29 cellular contexts compared by ENCODE assay signal in the genomic region with DNA sequence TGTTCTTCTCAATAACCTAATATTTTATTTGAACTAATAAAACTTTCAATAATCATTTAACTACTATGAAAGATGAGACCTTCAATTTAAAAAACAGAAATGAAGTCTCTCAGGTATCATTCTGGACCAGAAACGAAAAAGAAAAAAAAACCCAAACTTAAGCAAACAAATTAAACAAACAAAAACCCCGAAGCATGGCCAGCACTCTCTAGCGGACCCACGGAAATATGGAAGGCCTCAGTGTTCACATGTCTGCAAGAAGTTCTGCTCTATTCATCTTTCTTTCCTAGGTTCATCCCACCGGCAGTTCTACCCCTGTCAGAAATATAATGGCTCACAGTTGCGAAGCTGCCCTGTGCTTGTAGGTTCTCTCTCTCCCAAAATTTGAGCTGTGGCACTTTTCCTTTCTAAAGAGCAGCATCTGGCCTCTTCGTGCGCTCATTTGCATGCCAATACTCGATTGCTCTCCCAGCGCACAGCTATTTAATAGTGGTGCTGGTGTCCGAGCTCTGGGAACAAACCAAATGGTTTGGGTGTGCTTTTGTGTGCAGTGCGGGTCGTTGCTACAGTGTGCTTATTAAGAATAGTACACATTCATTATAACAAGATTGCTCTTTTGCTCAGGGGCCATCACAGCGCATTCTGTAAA.
DNase-seq lines count a peak whose midpoint lies in the region; ATAC-seq and TF ChIP-seq lines count a peak whose summit lies in the region.
"Had no signal": no experiment of that assay in that cellular context is flagged by ENCODE, and none has a peak within 500 bp of the region (broad histone marks: within the 10 kb centered on the region; RNA-seq: fewer than 3 reads in every experiment).

No MANE protein-coding gene starts in this region.

- no peaks in the 10 kb centered on the region for H3K9me3 ChIP-seq in MG63
- H3K9me3 ChIP-seq in endodermal cell (ENCODE audit: control insufficient read depth, low read length), result no peaks in the 10 kb centered on the region
- H3K9me3 ChIP-seq: body of pancreas, heart left ventricle had no signal

- no peaks in the 10 kb centered on the region for H3K9me3 Mint-ChIP-seq in endodermal cell
- H3K9me3 Mint-ChIP-seq: activated B cell treated with CpG ODN at 0.5 μM for 24 hours; CD4-positive, alpha-beta T cell; immature natural killer cell had no signal

- H3K27me3 Mint-ChIP-seq in endodermal cell (ENCODE audit: insufficient read depth), result peaks cover 13% of the 10 kb centered on the region
- H3K27me3 Mint-ChIP-seq: activated B cell treated with CpG ODN at 0.5 μM for 24 hours; CD4-positive, alpha-beta T cell had no signal

- H3K9ac ChIP-seq in endodermal cell (ENCODE audit: extremely low read depth, low read length, poor library complexity, severe bottlenecking), result no peak overlapping the region
- H3K9ac ChIP-seq: KMS-11 had no signal

- no peaks in the 10 kb centered on the region for H3K4me1 ChIP-seq in endodermal cell (ENCODE audit: control insufficient read depth, insufficient read depth, low read length)
- H3K4me1 ChIP-seq: body of pancreas had no signal

- DNase-seq in Ammon's horn (ENCODE audit: low spot score), result peak; percentile 28
- peak; percentile 66 for DNase-seq in MG63
- peak; percentile 51 for DNase-seq in ecto neural progenitor cell (ENCODE audit: low spot score)
- DNase-seq in medulla oblongata (ENCODE audit: extremely low spot score), result peak; percentile 43
- DNase-seq in OCI-M1 (lab: John Stamatoyannopoulos, UW), result no peak
- DNase-seq in endodermal cell, result no peak
- no peak for DNase-seq in posterior cingulate gyrus
- DNase-seq: activated B cell treated with CpG ODN at 0.5 μM for 24 hours; activated CD4-positive, alpha-beta T cell treated with anti-CD3 and anti-CD28 coated beads, Interleukin-2, amount 50 U/mL, for 4 hours; activated naive CD4-positive, alpha-beta T cell treated with Interleukin-2 at 50 U/mL for 16 hours; body of pancreas; CD4-positive, alpha-beta T cell; cerebellar nuclear complex; GOT3; heart left ventricle; immature natural killer cell; left colon; mammary epithelial cell; NCI-H1417 treated with DMSO at 0.1 percent for 48 hours; NCI-H2081 treated with DMSO at 0.1 percent for 48 hours; NCI-H446 treated with DMSO at 0.1 percent for 48 hours; NCI-H82; occipital lobe; SHP77; stimulated activated CD4-positive, alpha-beta T cell treated with anti-CD3 and anti-CD28 coated beads, Interleukin-2, amount 100 ng/mL, for 24 hours; trophoblast cell had no signal

- no peak overlapping the region for H3K27ac ChIP-seq in endodermal cell (ENCODE audit: low read depth, low read length)
- H3K27ac ChIP-seq: body of pancreas, heart left ventricle, KMS-11 had no signal

- H3K4me3 ChIP-seq in MG63, result peak overlapping the region; percentile 5
- H3K4me3 ChIP-seq in endodermal cell (ENCODE audit: low read length), result no peak overlapping the region
- H3K4me3 ChIP-seq: body of pancreas, GM12878, heart left ventricle had no signal

- no peaks in the 10 kb centered on the region for H3K27me3 ChIP-seq in MG63
- H3K27me3 ChIP-seq in endodermal cell (ENCODE audit: control insufficient read depth, insufficient read depth, low read length, poor library complexity, severe bottlenecking), result peaks cover 22% of the 10 kb centered on the region
- H3K27me3 ChIP-seq: body of pancreas, heart left ventricle had no signal

- no peak for TF ChIP-seq CTCF in endodermal cell (conservative IDR thresholded peaks at IDR 0.05)

- H3K36me3 ChIP-seq in MG63, result no peaks in the 10 kb centered on the region
- no peaks in the 10 kb centered on the region for H3K36me3 ChIP-seq in endodermal cell (ENCODE audit: control insufficient read depth, insufficient read depth, low read length)
- H3K36me3 ChIP-seq: heart left ventricle had no signal

- intact Hi-C loops in posterior cingulate gyrus (cut with DNase I), result no loop called here

- no peaks in the 10 kb centered on the region for H3K36me3 Mint-ChIP-seq in endodermal cell (ENCODE audit: low read depth)

- H3K27ac Mint-ChIP-seq in endodermal cell, result no peak overlapping the region
- H3K27ac Mint-ChIP-seq: activated B cell treated with CpG ODN at 0.5 μM for 24 hours; CD4-positive, alpha-beta T cell; immature natural killer cell had no signal

- WGBS in endodermal cell (ENCODE audit: insufficient coverage in 1 of 2, insufficient read length in 1 of 2), 2 experiments, result 65 to 67% methylated on average over 6 to 14 of the region's 14 CpGs

- H3K4me1 Mint-ChIP-seq in endodermal cell, result peaks cover 5% of the 10 kb centered on the region
- H3K4me1 Mint-ChIP-seq: activated B cell treated with CpG ODN at 0.5 μM for 24 hours, immature natural killer cell had no signal

- no peak overlapping the region for H3K4me3 Mint-ChIP-seq in endodermal cell
- H3K4me3 Mint-ChIP-seq: activated B cell treated with CpG ODN at 0.5 μM for 24 hours; CD4-positive, alpha-beta T cell; immature natural killer cell had no signal

- ATAC-seq in GM19351 (IDR thresholded peaks at IDR 0.05; ENCODE audit: unreplicated experiment), result no peak
- ATAC-seq: body of pancreas, GM12878, heart left ventricle, left colon had no signal

Comparison
In these comparisons a context has a peak if more than half of its experiments do, and no peak if none do; other contexts are left out.
1. DNase-seq: peak in Ammon's horn (single experiment), MG63 (single experiment), ecto neural progenitor cell (single experiment) and medulla oblongata (single experiment); none in OCI-M1 (single experiment), endodermal cell (single experiment) and posterior cingulate gyrus (0 of 10).